8 cellular contexts compared by ENCODE assay signal in genomic region chr20:62923059-62923668, GRCh38. TPM values are rescaled to one million over a fixed set of nuclear protein-coding genes. Genes with fewer than 3 reads are reported as not detected.
DNase-seq lines count a peak whose midpoint lies in the region; ATAC-seq lines count a peak whose summit lies in the region.
"Not testable (repeated sequence)": the region's sequence is repeated elsewhere in the genome, so short reads cannot be mapped to it uniquely, and the experiment has no call there.

No MANE protein-coding gene starts in this region.

- not testable (repeated sequence) for H3K4me3 Mint-ChIP-seq in T-helper 1 cell treated with Interleukin-12 subunit alpha and Interleukin-12 subunit beta and Interleukin-4 antibody, amounts not matched to agents 30 μg/mL and 1 μg/mL, for 36 hours

- no CpG with 5 or more reads among the region's 17 CpGs for WGBS in trophoblast cell (ENCODE audit: extremely low coverage, insufficient coverage, insufficient read length)
- 40 to 42% methylated on average over 17 of the region's 17 CpGs for WGBS in aorta, 2 donors

- not testable (repeated sequence) for H3K4me2 ChIP-seq in trophoblast cell (ENCODE audit: low read length)

- peaks cover 63% of the 10 kb centered on the region for H3K4me1 Mint-ChIP-seq in T-helper 1 cell treated with Interleukin-12 subunit alpha and Interleukin-12 subunit beta and Interleukin-4 antibody, amounts not matched to agents 30 μg/mL and 1 μg/mL, for 36 hours (ENCODE audit: low read depth)

- not testable (repeated sequence) for H3K27me3 Mint-ChIP-seq in T-helper 1 cell treated with Interleukin-12 subunit alpha and Interleukin-12 subunit beta and Interleukin-4 antibody, amounts not matched to agents 30 μg/mL and 1 μg/mL, for 36 hours (ENCODE audit: low read depth)

- peak overlapping the region; percentile 99 for H3K9ac ChIP-seq in adipocyte (ENCODE audit: low read length)
- not testable (repeated sequence) for H3K9ac ChIP-seq in trophoblast cell (ENCODE audit: low read length)

- peaks cover 12% of the 10 kb centered on the region for H3K79me1 ChIP-seq in trophoblast cell (ENCODE audit: low read length)

- H2AK5ac ChIP-seq in trophoblast cell (ENCODE audit: low read length): not testable (repeated sequence)

- H3K4ac ChIP-seq in trophoblast cell (ENCODE audit: low read depth, low read length): peak overlapping the region; percentile 98

- H3K23ac ChIP-seq in trophoblast cell (ENCODE audit: low read length): not testable (repeated sequence)

- peaks cover 47% of the 10 kb centered on the region for H3K79me2 ChIP-seq in trophoblast cell (ENCODE audit: control insufficient read depth, insufficient read depth, low read length, poor library complexity)

- not testable (repeated sequence) for H3K36me3 Mint-ChIP-seq in T-helper 1 cell treated with Interleukin-12 subunit alpha and Interleukin-12 subunit beta and Interleukin-4 antibody, amounts not matched to agents 30 μg/mL and 1 μg/mL, for 36 hours (ENCODE audit: low read depth)

- H4K91ac ChIP-seq in trophoblast cell (ENCODE audit: low read depth, low read length): not testable (repeated sequence)

- DNase-seq in DMS53 (lab: John Stamatoyannopoulos, UW) (peak; percentile 15), adipocyte (ENCODE audit: low read depth) (peak; percentile 59), left kidney (ENCODE audit: low read depth, low spot score) (peak; percentile 39), trophoblast cell (peak; percentile 69 to 82), aorta (peak; percentile 66 to 78)

- H2AFZ ChIP-seq in trophoblast cell (ENCODE audit: insufficient read depth, low read length, poor library complexity): not testable (repeated sequence)

- not testable (repeated sequence) for H3K36me3 ChIP-seq in KOPT-K1 (ENCODE audit: insufficient read depth, low read length); adipocyte (ENCODE audit: control insufficient read depth, insufficient read depth, low read length, severe bottlenecking); trophoblast cell (ENCODE audit: control insufficient read depth in 1 of 2, insufficient read depth in 2 of 2, low read length in 2 of 2); aorta (ENCODE audit: control insufficient read depth in 1 of 2, insufficient read depth in 2 of 2, low read length in 1 of 2)

- not testable (repeated sequence) for H2BK120ac ChIP-seq in trophoblast cell (ENCODE audit: insufficient read depth, low read length, poor library complexity)

- ATAC-seq in esophagus mucosa: peak; percentile 15
- not testable (repeated sequence) for ATAC-seq in aorta (ENCODE audit: low FRiP score)

- not testable (repeated sequence) for H2BK12ac ChIP-seq in trophoblast cell (ENCODE audit: low read length)

- H3K4me1 ChIP-seq in adipocyte (ENCODE audit: control insufficient read depth, insufficient read depth, low read length) (peaks cover 72% of the 10 kb centered on the region), trophoblast cell (ENCODE audit: control insufficient read depth in 1 of 2, insufficient read depth in 2 of 2, low read length in 2 of 2) (peaks cover 25 to 40% of the 10 kb centered on the region in 2 experiments)
- H3K4me1 ChIP-seq in aorta (ENCODE audit: control insufficient read depth in 1 of 2, insufficient read depth in 2 of 2, low read length in 2 of 2): not testable (repeated sequence)

- H3K18ac ChIP-seq in trophoblast cell (ENCODE audit: low read length): not testable (repeated sequence)

- not testable (repeated sequence) for H3K9me3 Mint-ChIP-seq in T-helper 1 cell treated with Interleukin-12 subunit alpha and Interleukin-12 subunit beta and Interleukin-4 antibody, amounts not matched to agents 30 μg/mL and 1 μg/mL, for 36 hours

- not testable (repeated sequence) for H2BK5ac ChIP-seq in trophoblast cell (ENCODE audit: low read depth, low read length, poor library complexity)

- H4K12ac ChIP-seq in trophoblast cell (ENCODE audit: low read depth, low read length): not testable (repeated sequence)

- H4K8ac ChIP-seq in trophoblast cell (ENCODE audit: low read depth, low read length): not testable (repeated sequence)

- peak overlapping the region; percentile 95 for H3K27ac Mint-ChIP-seq in T-helper 1 cell treated with Interleukin-12 subunit alpha and Interleukin-12 subunit beta and Interleukin-4 antibody, amounts not matched to agents 30 μg/mL and 1 μg/mL, for 36 hours

- not testable (repeated sequence) for H3K14ac ChIP-seq in trophoblast cell (ENCODE audit: low read length)

- H3K27ac ChIP-seq in KOPT-K1 (ENCODE audit: low read depth, low read length, poor library complexity, severe bottlenecking) (peak overlapping the region; percentile 66), aorta (ENCODE audit: low read depth in 1 of 2, low read length in 2 of 2) (peak overlapping the region; percentile 0 to 34)
- H3K27ac ChIP-seq in trophoblast cell (ENCODE audit: low read depth, low read length): not testable (repeated sequence)

- not testable (repeated sequence) for H3K9me3 ChIP-seq in KOPT-K1 (ENCODE audit: insufficient read depth, low read length, poor library complexity, severe bottlenecking); adipocyte (ENCODE audit: control insufficient read depth, low read length); trophoblast cell (ENCODE audit: insufficient read depth, low read depth, low read length); aorta (ENCODE audit: control insufficient read depth, low read length)

- intact Hi-C loops in aorta (cut with DNase I): not testable (repeated sequence)

- not testable (repeated sequence) for H3K27me3 ChIP-seq in adipocyte (replicated peaks; ENCODE audit: control insufficient read depth, insufficient read depth, low read length); trophoblast cell (ENCODE audit: insufficient read depth, low read length); aorta (ENCODE audit: control insufficient read depth in 1 of 2, insufficient read depth in 2 of 2, low read length in 1 of 2)

- peak overlapping the region; percentile 93 for H3K4me3 ChIP-seq in adipocyte (ENCODE audit: low read length)
- not testable (repeated sequence) for H3K4me3 ChIP-seq in trophoblast cell (ENCODE audit: low read depth, low read length); aorta (ENCODE audit: low read length in 2 of 2)

RNA-seq across cellular contexts. Expression of gene DIDO1, which starts 3.1 kb away (rescaled TPM):
- 26.2 TPM for total RNA-seq in esophagus mucosa
- 31.7 and 32.7 TPM in 2 replicates for polyA plus RNA-seq in trophoblast cell (2013)
- 10 to 100 TPM; 45.8 to 64.2 TPM for total RNA-seq in aorta
- 10 to 100 TPM in 1 of 2 donors, 1 to 10 TPM in 1; 8.1 to 40.3 TPM for polyA plus RNA-seq in aorta

RNA-seq across cellular contexts. Expression of gene GID8, which starts 14.8 kb away (rescaled TPM):
- total RNA-seq in esophagus mucosa (42.7 TPM), aorta (10 to 100 TPM; 22.0 to 23.7 TPM)
- 37.2 and 37.5 TPM in 2 replicates for polyA plus RNA-seq in trophoblast cell (2013)
- polyA plus RNA-seq in aorta: 10 to 100 TPM in 1 of 2 donors, 1 to 10 TPM in 1; 8.9 to 15.0 TPM

RNA-seq across cellular contexts. Expression of gene SLC17A9, which starts 29.3 kb away (rescaled TPM):
- 0.76 TPM for total RNA-seq in esophagus mucosa
- polyA plus RNA-seq in trophoblast cell (2013): 1.5 and 1.6 TPM in 2 replicates
- 10 to 100 TPM; 17.8 to 18.5 TPM for total RNA-seq in aorta
- 10 to 100 TPM in 1 of 2 donors, 1 to 10 TPM in 1; 5.3 to 54.5 TPM for polyA plus RNA-seq in aorta

Comparison
In these comparisons a context has a peak if more than half of its experiments do, and no peak if none do; other contexts are left out.
1. DNase-seq: peak in every context shown above with its lines; median percentile 76 in trophoblast cell; 72 in aorta; 59 in adipocyte; 39 in left kidney; 15 in DMS53.
2. RNA of gene SLC17A9, which starts 29.3 kb away (total RNA-seq): 17.8 to 18.5 TPM in aorta; 0.76 TPM in esophagus mucosa (single experiment); every median in the first group is over 10 times any median in the second.